8 cellular contexts compared by ENCODE assay signal in the genomic region with DNA sequence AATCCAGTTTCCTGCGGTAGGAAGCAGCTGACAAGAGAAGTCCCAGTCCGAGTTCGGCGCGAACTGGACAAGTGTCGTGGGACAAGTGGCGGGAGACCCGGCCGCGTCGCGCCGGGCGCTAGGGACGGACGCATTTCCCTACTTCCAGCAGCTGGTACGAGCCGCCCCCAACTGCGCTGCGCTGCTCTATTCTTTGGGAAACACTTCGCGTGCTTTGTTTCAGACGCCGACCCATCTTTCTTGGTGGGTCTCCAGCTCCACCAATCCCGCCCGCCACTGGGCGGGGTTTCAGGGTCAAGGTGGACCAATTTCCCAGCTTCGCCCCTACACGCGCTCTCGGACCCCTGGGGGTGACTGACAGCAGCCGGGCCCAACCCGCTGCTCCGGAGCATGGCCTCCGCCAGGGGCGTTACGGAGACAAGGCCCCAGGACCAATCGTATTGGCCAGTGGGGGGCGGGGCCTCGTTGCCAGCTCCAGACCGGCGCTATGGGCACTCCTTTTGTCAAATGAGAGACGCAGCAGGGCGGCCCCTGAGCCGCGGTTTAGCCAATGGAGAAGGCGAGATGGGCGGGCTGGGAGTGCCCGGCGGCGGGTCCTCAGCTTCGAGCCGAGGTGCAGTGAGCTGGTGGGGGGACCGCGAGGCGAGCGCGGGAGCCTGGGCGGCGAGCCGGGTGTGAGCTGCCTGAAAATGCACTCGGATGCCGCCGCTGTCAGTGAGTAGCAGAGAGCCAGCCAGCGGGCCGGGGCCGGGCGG. TPM values are rescaled to one million over a fixed set of nuclear protein-coding genes. Genes with fewer than 3 reads are reported as not detected.
DNase-seq lines count a peak whose midpoint lies in the region; ATAC-seq lines count a peak whose summit lies in the region.

A gene (plus strand): TSS at position 600 of the 755 bp plus-strand sequence. CDS start 90 bp downstream, at position 690.

- peak; percentile 92 for ATAC-seq in GM21529 (IDR thresholded peaks at IDR 0.05; ENCODE audit: unreplicated experiment)

- DNase-seq in DMS153 treated with DMSO at 0.1 percent for 48 hours (lab: John Stamatoyannopoulos, UW; ENCODE audit: unreplicated experiment) = peak; percentile 95
- DNase-seq in OCI-M2 (lab: John Stamatoyannopoulos, UW; ENCODE audit: unreplicated experiment) = peak; percentile 86
- DNase-seq in activated T-cell treated with anti-CD3 and anti-CD28 coated beads for 4 hours = peak; percentile 91
- peak; percentile 100 for DNase-seq in epidermal melanocyte (ENCODE audit: insufficient read length, low spot score)
- peak; percentile 98 for DNase-seq in middle frontal gyrus (ENCODE audit: extremely low spot score, low spot score)
- DNase-seq in stimulated activated CD8-positive, alpha-beta memory T cell treated with anti-CD3 and anti-CD28 coated beads, Interleukin-2, amount 100 ng/mL, for 48 hours (ENCODE audit: low read depth in 2 of 2) = peak; percentile 98 to 99

- H3K4me3 Mint-ChIP-seq in IgD-negative memory B cell = peak within 1 kb of the TSS; percentile 91 to 100 (median 98)

- H3K9me3 Mint-ChIP-seq in IgD-negative memory B cell = no peaks in the 10 kb centered on the region

- H3K4me1 Mint-ChIP-seq in IgD-negative memory B cell = peaks cover 8 to 11% (median 9%) of the 10 kb centered on the region in 3 donors

- no peaks in the 10 kb centered on the region for H3K27me3 Mint-ChIP-seq in IgD-negative memory B cell

- H3K27ac Mint-ChIP-seq in IgD-negative memory B cell = peak within 1 kb of the TSS; percentile 85 to 95 (median 93)

- no peaks in the 10 kb centered on the region for H3K36me3 Mint-ChIP-seq in IgD-negative memory B cell

RNA-seq across cellular contexts. Expression of the gene that starts here (rescaled TPM):
- 8.7 TPM for polyA plus RNA-seq in IgD-negative memory B cell

Comparison
In these comparisons a context has a peak if more than half of its experiments do, and no peak if none do; other contexts are left out.
1. Peak in every context shown above with its lines: DNase-seq and ATAC-seq.